Comparison of ENCODE assay signal across 33 cellular contexts in genomic region chr10:96360331-96360730, GRCh38. TPM values are rescaled to one million over a fixed set of nuclear protein-coding genes. Genes with fewer than 3 reads are reported as not detected.
"Had no signal": no experiment of that assay in that cellular context is flagged by ENCODE, and none has a peak within 500 bp of the region (broad histone marks: within the 10 kb centered on the region; RNA-seq: fewer than 3 reads in every experiment).

No MANE protein-coding gene starts in this region.

- H3K4me1 ChIP-seq: foreskin keratinocyte, gastroesophageal sphincter, heart left ventricle, lower lobe of right lung, pancreas, stomach, tibial nerve, upper lobe of right lung, uterus had no signal

- H3K4me3 ChIP-seq: gastroesophageal sphincter, heart left ventricle, hepatocyte, lower lobe of right lung, pancreas, smooth muscle cell, stomach, thoracic aorta, tibial nerve, upper lobe of right lung, uterus had no signal

- ATAC-seq: effector memory CD8-positive, alpha-beta T cell; foreskin keratinocyte; gastroesophageal sphincter; heart left ventricle; left cardiac atrium; left ventricle myocardium superior; lower lobe of right lung; natural killer cell; pancreas; sciatic nerve; stimulated activated effector memory CD8-positive, alpha-beta T cell treated with anti-CD3 and anti-CD28 coated beads, Interleukin-12 subunit alpha, Interleukin-12 subunit beta, amount 100 ng/mL, for 72 hours; upper lobe of right lung had no signal

- H3K36me3 ChIP-seq: gastroesophageal sphincter, heart left ventricle, lower lobe of right lung, neutrophil, pancreas, stomach, thoracic aorta, tibial nerve, upper lobe of right lung, uterus had no signal

- H3K27ac ChIP-seq: foreskin keratinocyte, gastroesophageal sphincter, heart left ventricle, hepatocyte, lower lobe of right lung, neutrophil, pancreas, stomach, thoracic aorta, tibial nerve, upper lobe of right lung, uterus had no signal

- H3K9me3 ChIP-seq: gastroesophageal sphincter, heart left ventricle, lower lobe of right lung, neutrophil, pancreas, thoracic aorta, tibial nerve, upper lobe of right lung, uterus had no signal

- DNase-seq: cerebellar nuclear complex; dermis blood vessel endothelial cell; effector memory CD8-positive, alpha-beta T cell; foreskin keratinocyte; heart left ventricle; kidney; left cardiac atrium; left ventricle myocardium superior; lower lobe of right lung; natural killer cell; pancreas; stimulated activated CD4-positive, alpha-beta T cell treated with anti-CD3 and anti-CD28 coated beads, Interleukin-12 subunit alpha, Interleukin-12 subunit beta, amount 100 ng/mL, for 4 hours; stimulated activated CD4-positive, alpha-beta T cell treated with anti-CD3 and anti-CD28 coated beads, Interleukin-1b, Interleukin-23, amount 100 ng/mL, for 48 hours; stimulated activated CD4-positive, alpha-beta T cell treated with anti-CD3 and anti-CD28 coated beads, Interleukin-4, amount 100 ng/mL, for 24 hours; stimulated activated naive CD4-positive, alpha-beta T cell treated with Interleukin-2 at 50 U/mL for 16 hours; stomach; upper lobe of right lung; uterus had no signal

- H3K27me3 ChIP-seq: hepatocyte, pancreas, tibial nerve, uterus had no signal

- H3K4me2 ChIP-seq: hepatocyte, smooth muscle cell had no signal

RNA-seq across cellular contexts. Expression of gene OPALIN, which starts 1.5 kb away (rescaled TPM):
- total RNA-seq: cardiac septum, dermis blood vessel endothelial cell, fibroblast of lung, foreskin keratinocyte, gastroesophageal sphincter, hepatocyte, kidney, left cardiac atrium, left ventricle myocardium superior, lower lobe of right lung, mononuclear cell, natural killer cell, neural crest cell, omental fat pad, pancreas, posterior vena cava, sciatic nerve, smooth muscle cell, stomach, subcutaneous adipose tissue, thoracic aorta, tibial nerve, upper lobe of right lung, uterus had no signal

RNA-seq across cellular contexts. Expression of gene DNTT, which starts 56.1 kb away (rescaled TPM):
- total RNA-seq: cardiac septum, dermis blood vessel endothelial cell, fibroblast of lung, foreskin keratinocyte, gastroesophageal sphincter, heart left ventricle, hepatocyte, kidney, left cardiac atrium, left ventricle myocardium superior, lower lobe of right lung, natural killer cell, neural crest cell, omental fat pad, pancreas, posterior vena cava, sciatic nerve, smooth muscle cell, stomach, subcutaneous adipose tissue, thoracic aorta, tibial nerve, upper lobe of right lung had no signal
